Comparison of ENCODE assay signal across 15 cellular contexts in genomic region chr9:2043243-2043642, GRCh38. TPM values are rescaled to one million over a fixed set of nuclear protein-coding genes. Genes with fewer than 3 reads are reported as not detected.
DNase-seq lines count a peak whose midpoint lies in the region; ATAC-seq, FAIRE-seq and TF ChIP-seq lines count a peak whose summit lies in the region.
"Had no signal": no experiment of that assay in that cellular context is flagged by ENCODE, and none has a peak within 500 bp of the region (broad histone marks: within the 10 kb centered on the region; RNA-seq: fewer than 3 reads in every experiment).

No MANE protein-coding gene starts in this region.

- intact Hi-C loops in upper lobe of right lung (cut with DNase I) = no loop called here

- H3K27me3 ChIP-seq in upper lobe of right lung = no peaks in the 10 kb centered on the region
- H3K27me3 ChIP-seq: breast epithelium, heart left ventricle had no signal

- FAIRE-seq in GM19239 (lab: Jason Lieb, UNC) (peak; percentile 75), D721Med (lab: Jason Lieb, UNC) (no peak)
- FAIRE-seq: RCC 7860 had no signal

- TF ChIP-seq CTCF in GM10248 (IDR thresholded peaks at IDR 0.05; ENCODE audit: control extremely low read depth, extremely low read depth, low read depth, missing control alignments) = no peak
- no peak for TF ChIP-seq CTCF in D721Med (IDR thresholded peaks at IDR 0.05; ENCODE audit: insufficient read depth, missing control alignments)
- TF ChIP-seq CTCF in upper lobe of right lung (IDR thresholded peaks at IDR 0.05) = no peak

- H3K4me1 ChIP-seq in upper lobe of right lung = no peaks in the 10 kb centered on the region
- H3K4me1 ChIP-seq: breast epithelium had no signal

- peak; percentile 22 for DNase-seq in GM10248 (ENCODE audit: extremely low spot score)
- no peak for DNase-seq in GM19239 (ENCODE audit: insufficient read length, low spot score)
- peak; percentile 25 for DNase-seq in kidney tubule cell (ENCODE audit: low spot score)
- DNase-seq in stimulated activated CD4-positive, alpha-beta T cell treated with anti-CD3 and anti-CD28 coated beads, Interleukin-2, amount 100 ng/mL, for 48 hours = no peak
- DNase-seq in D721Med (ENCODE audit: insufficient read length, low spot score) = no peak
- DNase-seq in GDM1 (lab: John Stamatoyannopoulos, UW) = no peak
- no peak for DNase-seq in upper lobe of right lung
- DNase-seq: activated gamma-delta T cell, DMS53, heart left ventricle, NCI-H82, nephron progenitor cell had no signal

- ATAC-seq in HG03342 (IDR thresholded peaks at IDR 0.05; ENCODE audit: unreplicated experiment) = peak; percentile 8
- no peak for ATAC-seq in upper lobe of right lung
- ATAC-seq: heart left ventricle had no signal

- H3K4me3 ChIP-seq in upper lobe of right lung = no peak overlapping the region
- H3K4me3 ChIP-seq: breast epithelium, heart left ventricle had no signal

- no peak overlapping the region for H3K27ac ChIP-seq in upper lobe of right lung
- H3K27ac ChIP-seq: breast epithelium, heart left ventricle had no signal

- POLR2A ChIA-PET in GM10248 (lab: Yijun Ruan, JAX) = no interaction called here

- no peaks in the 10 kb centered on the region for H3K9me3 ChIP-seq in upper lobe of right lung
- H3K9me3 ChIP-seq: breast epithelium, heart left ventricle had no signal

- peaks cover 55% of the 10 kb centered on the region for H3K36me3 ChIP-seq in upper lobe of right lung
- H3K36me3 ChIP-seq: breast epithelium had no signal

- CTCF ChIA-PET in GM10248 (lab: Yijun Ruan, JAX) = interaction anchor here (1.1 to 1.8 kb wide), 2 partner anchors 11 to 15 kb away, joined by 3 read pairs; no protein-coding TSS in a partner anchor

RNA-seq across cellular contexts. Expression of gene SMARCA2, which starts 28.1 kb away (rescaled TPM):
- 147 TPM for total RNA-seq in upper lobe of right lung

Comparison
In these comparisons a context has a peak if more than half of its experiments do, and no peak if none do; other contexts are left out.
1. DNase-seq: peak in GM10248 (single experiment) and kidney tubule cell (single experiment); none in GM19239 (single experiment), stimulated activated CD4-positive, alpha-beta T cell treated with anti-CD3 and anti-CD28 coated beads, Interleukin-2, amount 100 ng/mL, for 48 hours (0 of 2), D721Med (single experiment), GDM1 (single experiment) and upper lobe of right lung (single experiment).